8 cellular contexts compared by ENCODE assay signal in genomic region chr12:67069451-67070306, GRCh38.
DNase-seq lines count a peak whose midpoint lies in the region; ATAC-seq and TF ChIP-seq lines count a peak whose summit lies in the region.

No MANE protein-coding gene starts in this region.

- H3K27me3 Mint-ChIP-seq in activated CD4-positive, alpha-beta memory T cell treated with anti-CD3 and anti-CD28 coated beads, Interleukin-2, amount 10 ng/mL, durations not matched to agents 7 days and 5 days = peaks cover 52% of the 10 kb centered on the region
- peaks cover 19% of the 10 kb centered on the region for H3K27me3 Mint-ChIP-seq in nephron (ENCODE audit: low read depth)

- no peaks in the 10 kb centered on the region for H3K9me3 ChIP-seq in esophagus muscularis mucosa

- CTCF ChIA-PET in activated CD4-positive, alpha-beta memory T cell treated with anti-CD3 and anti-CD28 coated beads, Interleukin-2, amount 10 ng/mL, durations not matched to agents 7 days and 5 days (lab: Charles Lee) = interaction anchor here (1.0 kb wide), 1 partner anchor 31 kb away, joined by 3 read pairs; no protein-coding TSS in a partner anchor

- H3K36me3 Mint-ChIP-seq in activated CD4-positive, alpha-beta memory T cell treated with anti-CD3 and anti-CD28 coated beads, Interleukin-2, amount 10 ng/mL, durations not matched to agents 7 days and 5 days (ENCODE audit: low read depth) = no peaks in the 10 kb centered on the region
- H3K36me3 Mint-ChIP-seq in nephron (ENCODE audit: low read depth) = no peaks in the 10 kb centered on the region

- DNase-seq in DMS53 (lab: John Stamatoyannopoulos, UW) (peak; percentile 80), DMS53 treated with DMSO at 0.1 percent for 48 hours (lab: John Stamatoyannopoulos, UW; ENCODE audit: unreplicated experiment) (no peak), NCI-H2107 treated with DMSO at 0.1 percent for 48 hours (lab: John Stamatoyannopoulos, UW; ENCODE audit: unreplicated experiment) (peak; percentile 47), esophagus muscularis mucosa (ENCODE audit: extremely low spot score) (no peak)
- DNase-seq in activated CD4-positive, alpha-beta memory T cell treated with anti-CD3 and anti-CD28 coated beads, Interleukin-2, amount 10 ng/mL, durations not matched to agents 7 days and 5 days = peak; percentile 35

- TF ChIP-seq CTCF in esophagus muscularis mucosa (IDR thresholded peaks at IDR 0.05) = peak in 2 of 3 experiments; percentile 9 to 38
- TF ChIP-seq CTCF in nephron (IDR thresholded peaks at IDR 0.05; ENCODE audit: unreplicated experiment in 3 of 3) = peak in 2 of 3 experiments; percentile 20 to 23

- H3K4me3 ChIP-seq in esophagus muscularis mucosa (peak overlapping the region; percentile 76 to 87 (median 76)), urinary bladder (ENCODE audit: low read depth, low read length) (peak overlapping the region; percentile 89)

- TF ChIP-seq EP300 in esophagus muscularis mucosa (IDR thresholded peaks at IDR 0.05) = no peak

- intact Hi-C loops in esophagus muscularis mucosa (cut with DNase I) = loop anchor here (5.0 kb wide), 1 partner anchor 172 kb away; no protein-coding TSS in a partner anchor

- ATAC-seq in HG02610 (IDR thresholded peaks at IDR 0.05; ENCODE audit: unreplicated experiment) = peak; percentile 50

- peaks cover 0 to 16% (median 0%) of the 10 kb centered on the region in 4 donors for H3K27me3 ChIP-seq in esophagus muscularis mucosa

- TF ChIP-seq POLR2A in esophagus muscularis mucosa (IDR thresholded peaks at IDR 0.05; ENCODE audit: low read depth) = no peak

- H3K4me1 ChIP-seq in esophagus muscularis mucosa (peaks cover 5 to 35% (median 29%) of the 10 kb centered on the region in 4 donors), urinary bladder (ENCODE audit: insufficient read depth) (no peaks in the 10 kb centered on the region)

- H3K27ac Mint-ChIP-seq in activated CD4-positive, alpha-beta memory T cell treated with anti-CD3 and anti-CD28 coated beads, Interleukin-2, amount 10 ng/mL, durations not matched to agents 7 days and 5 days = no peak overlapping the region
- peak overlapping the region; percentile 71 to 90 (median 90) for H3K27ac Mint-ChIP-seq in nephron

- POLR2A ChIA-PET in activated CD4-positive, alpha-beta memory T cell treated with anti-CD3 and anti-CD28 coated beads, Interleukin-2, amount 10 ng/mL, durations not matched to agents 7 days and 5 days (lab: Charles Lee) = no interaction called here

- 3% methylated on average over 36 of the region's 68 CpGs for WGBS in esophagus muscularis mucosa
- 2% methylated on average over 68 of the region's 68 CpGs for WGBS in urinary bladder

- H3K27ac ChIP-seq in esophagus muscularis mucosa (replicated peaks in 1 of 4) = peak overlapping the region; percentile 86 to 95 (median 90)
- peak overlapping the region; percentile 56 for H3K27ac ChIP-seq in urinary bladder (ENCODE audit: low read depth)

- peaks cover 12% of the 10 kb centered on the region for H3K4me1 Mint-ChIP-seq in activated CD4-positive, alpha-beta memory T cell treated with anti-CD3 and anti-CD28 coated beads, Interleukin-2, amount 10 ng/mL, durations not matched to agents 7 days and 5 days
- peaks cover 36% of the 10 kb centered on the region for H3K4me1 Mint-ChIP-seq in nephron

- H3K4me3 Mint-ChIP-seq in activated CD4-positive, alpha-beta memory T cell treated with anti-CD3 and anti-CD28 coated beads, Interleukin-2, amount 10 ng/mL, durations not matched to agents 7 days and 5 days = peak overlapping the region; percentile 71
- peak overlapping the region; percentile 88 to 90 (median 89) for H3K4me3 Mint-ChIP-seq in nephron

- H3K36me3 ChIP-seq in esophagus muscularis mucosa (no peaks in the 10 kb centered on the region), urinary bladder (ENCODE audit: insufficient read depth) (no peaks in the 10 kb centered on the region)

- H3K9me3 Mint-ChIP-seq in activated CD4-positive, alpha-beta memory T cell treated with anti-CD3 and anti-CD28 coated beads, Interleukin-2, amount 10 ng/mL, durations not matched to agents 7 days and 5 days = no peaks in the 10 kb centered on the region
- no peaks in the 10 kb centered on the region for H3K9me3 Mint-ChIP-seq in nephron

Comparison
In these comparisons a context has a peak if more than half of its experiments do, and no peak if none do; other contexts are left out.
1. DNase-seq: peak in DMS53 (single experiment), NCI-H2107 treated with DMSO at 0.1 percent for 48 hours (single experiment) and activated CD4-positive, alpha-beta memory T cell treated with anti-CD3 and anti-CD28 coated beads, Interleukin-2, amount 10 ng/mL, durations not matched to agents 7 days and 5 days (single experiment); none in DMS53 treated with DMSO at 0.1 percent for 48 hours (single experiment) and esophagus muscularis mucosa (single experiment).